Comparison of ENCODE assay signal across 8 cellular contexts in genomic region chr1:66374148-66374547, GRCh38.
A peak's percentile ranks its signal among the peaks of the same experiment; 100 is the strongest.
DNase-seq lines count a peak whose midpoint lies in the region; ATAC-seq and TF ChIP-seq lines count a peak whose summit lies in the region.

No MANE protein-coding gene starts in this region.

- peaks cover 68% of the 10 kb centered on the region for H3K4me1 Mint-ChIP-seq in CD8-positive, alpha-beta T cell (ENCODE audit: low read depth)

- peak overlapping the region; percentile 94 for H3K27ac Mint-ChIP-seq in CD8-positive, alpha-beta T cell

- peaks cover 15% of the 10 kb centered on the region for H3K36me3 ChIP-seq in CD8-positive, alpha-beta T cell (ENCODE audit: insufficient read depth, low read length)
- peaks cover 0 to 19% (median 10%) of the 10 kb centered on the region in 4 donors for H3K36me3 ChIP-seq in esophagus muscularis mucosa

- H3K4me1 ChIP-seq in CD8-positive, alpha-beta T cell (ENCODE audit: insufficient read depth, low read length), result peaks cover 48% of the 10 kb centered on the region
- H3K4me1 ChIP-seq in esophagus muscularis mucosa, result peaks cover 11 to 37% (median 21%) of the 10 kb centered on the region in 4 donors

- TF ChIP-seq POLR2A in esophagus muscularis mucosa (IDR thresholded peaks at IDR 0.05; ENCODE audit: low read depth), result no peak

- peak overlapping the region; percentile 17 for H3K27ac ChIP-seq in CD8-positive, alpha-beta T cell (ENCODE audit: low read depth, low read length)
- peak overlapping the region in 3 of 4 donors; percentile 9 to 20 (median 12) for H3K27ac ChIP-seq in esophagus muscularis mucosa (replicated peaks in 1 of 4)

- DNase-seq in CD8-positive, alpha-beta T cell, result no peak
- DNase-seq in esophagus muscularis mucosa (ENCODE audit: extremely low spot score), result no peak
- DNase-seq in DMS114 treated with DMSO at 0.1 percent for 48 hours (lab: John Stamatoyannopoulos, UW; ENCODE audit: unreplicated experiment), result no peak
- DNase-seq in NK-92 (lab: John Stamatoyannopoulos, UW; ENCODE audit: unreplicated experiment), result no peak
- no peak for DNase-seq in effector CD4-positive, alpha-beta T cell
- no peak for DNase-seq in activated CD8-positive, alpha-beta memory T cell treated with anti-CD3 and anti-CD28 coated beads, Interleukin-2, amount 50 U/mL, for 4 hours

- no peak overlapping the region for H3K4me3 Mint-ChIP-seq in CD8-positive, alpha-beta T cell

- H3K9me3 ChIP-seq in CD8-positive, alpha-beta T cell (ENCODE audit: low read length), result no peaks in the 10 kb centered on the region
- no peaks in the 10 kb centered on the region for H3K9me3 ChIP-seq in esophagus muscularis mucosa

- H3K36me3 Mint-ChIP-seq in CD8-positive, alpha-beta T cell, result peaks cover 46% of the 10 kb centered on the region

- H3K27me3 Mint-ChIP-seq in CD8-positive, alpha-beta T cell (ENCODE audit: low read depth), result no peaks in the 10 kb centered on the region

- no peak for TF ChIP-seq CTCF in CD8-positive, alpha-beta T cell (IDR thresholded peaks at IDR 0.05)
- TF ChIP-seq CTCF in esophagus muscularis mucosa (IDR thresholded peaks at IDR 0.05), result no peak

- ATAC-seq in CD8-positive, alpha-beta T cell, result peak; percentile 45
- ATAC-seq in GM19467 (IDR thresholded peaks at IDR 0.05; ENCODE audit: unreplicated experiment), result peak; percentile 32
- peak; percentile 36 for ATAC-seq in HG03442 (IDR thresholded peaks at IDR 0.05; ENCODE audit: unreplicated experiment)

- no peaks in the 10 kb centered on the region for H3K27me3 ChIP-seq in CD8-positive, alpha-beta T cell (ENCODE audit: insufficient read depth, low read length)
- no peaks in the 10 kb centered on the region for H3K27me3 ChIP-seq in esophagus muscularis mucosa

- TF ChIP-seq EP300 in esophagus muscularis mucosa (IDR thresholded peaks at IDR 0.05), result no peak

- POLR2A ChIA-PET in CD8-positive, alpha-beta T cell (lab: Charles Lee), result no interaction called here

- CTCF ChIA-PET in CD8-positive, alpha-beta T cell (lab: Charles Lee), result interaction anchor here (3.8 kb wide), 1 partner anchor 71 kb away, joined by 23 read pairs; no protein-coding TSS in a partner anchor

- intact Hi-C loops in CD8-positive, alpha-beta T cell (cut with DNase I, micrococcal nuclease), result loop anchor here (1.0 to 5.0 kb wide), 3 partner anchors 38 to 63 kb away; no protein-coding TSS in a partner anchor
- intact Hi-C loops in esophagus muscularis mucosa (cut with DNase I), result no loop called here

- no peak overlapping the region for H3K4me3 ChIP-seq in CD8-positive, alpha-beta T cell (ENCODE audit: low read depth, low read length)
- no peak overlapping the region for H3K4me3 ChIP-seq in esophagus muscularis mucosa

- WGBS in esophagus muscularis mucosa, result 91% methylated on average over 2 of the region's 2 CpGs

- no peaks in the 10 kb centered on the region for H3K9me3 Mint-ChIP-seq in CD8-positive, alpha-beta T cell
